11 cellular contexts compared by ENCODE assay signal in genomic region chr2:41720298-41720697, GRCh38.
DNase-seq lines count a peak whose midpoint lies in the region; ATAC-seq, FAIRE-seq and TF ChIP-seq lines count a peak whose summit lies in the region.
"Had no signal": no experiment of that assay in that cellular context is flagged by ENCODE, and none has a peak within 500 bp of the region (broad histone marks: within the 10 kb centered on the region; RNA-seq: fewer than 3 reads in every experiment).

No MANE protein-coding gene starts in this region.

- ATAC-seq in GM18519 (IDR thresholded peaks at IDR 0.05; ENCODE audit: low FRiP score, unreplicated experiment) (peak; percentile 47), GM21447 (IDR thresholded peaks at IDR 0.05; ENCODE audit: unreplicated experiment) (peak; percentile 68), HG03280 (IDR thresholded peaks at IDR 0.05; ENCODE audit: unreplicated experiment) (peak; percentile 41)

- no peak overlapping the region for H3K9ac ChIP-seq in kidney (ENCODE audit: low read length in 2 of 2)

- no peaks in the 10 kb centered on the region for H3K36me3 Mint-ChIP-seq in activated CD4-positive, alpha-beta memory T cell treated with anti-CD3 and anti-CD28 coated beads for 36 hours
- H3K36me3 Mint-ChIP-seq: activated naive CD4-positive, alpha-beta T cell treated with anti-CD3 and anti-CD28 coated beads, Interleukin-2, amount 50 U/mL, for 24 hours had no signal

- peak overlapping the region; percentile 45 to 49 for H3K4me3 ChIP-seq in kidney (ENCODE audit: low read length in 2 of 2)

- peaks cover 6 to 28% of the 10 kb centered on the region in 2 donors for H3K4me1 ChIP-seq in kidney (ENCODE audit: control insufficient read depth in 1 of 2, insufficient read depth in 1 of 2, low read depth in 1 of 2, low read length in 2 of 2)

- no peaks in the 10 kb centered on the region for H3K9me3 Mint-ChIP-seq in activated CD4-positive, alpha-beta memory T cell treated with anti-CD3 and anti-CD28 coated beads for 36 hours
- H3K9me3 Mint-ChIP-seq: activated naive CD4-positive, alpha-beta T cell treated with anti-CD3 and anti-CD28 coated beads, Interleukin-2, amount 50 U/mL, for 24 hours had no signal

- H3K36me3 ChIP-seq in kidney (ENCODE audit: control insufficient read depth in 1 of 2, insufficient read depth in 2 of 2, low read length in 2 of 2) = no peaks in the 10 kb centered on the region

- intact Hi-C loops in kidney (cut with DNase I) = no loop called here
- intact Hi-C loops in activated CD4-positive, alpha-beta memory T cell treated with anti-CD3 and anti-CD28 coated beads for 36 hours (cut with micrococcal nuclease) = no loop called here

- H3K4me3 Mint-ChIP-seq in activated CD4-positive, alpha-beta memory T cell treated with anti-CD3 and anti-CD28 coated beads for 36 hours = no peak overlapping the region
- H3K4me3 Mint-ChIP-seq: activated naive CD4-positive, alpha-beta T cell treated with anti-CD3 and anti-CD28 coated beads, Interleukin-2, amount 50 U/mL, for 24 hours; neural crest cell had no signal

- H3K27ac ChIP-seq in kidney (ENCODE audit: low read depth in 2 of 2, low read length in 2 of 2) = peak overlapping the region in 1 of 2 donors; percentile 40

- FAIRE-seq in kidney (lab: Jason Lieb, UNC) = peak; percentile 65

- no peak overlapping the region for H3K27ac Mint-ChIP-seq in activated CD4-positive, alpha-beta memory T cell treated with anti-CD3 and anti-CD28 coated beads for 36 hours
- H3K27ac Mint-ChIP-seq: activated naive CD4-positive, alpha-beta T cell treated with anti-CD3 and anti-CD28 coated beads, Interleukin-2, amount 50 U/mL, for 24 hours had no signal

- DNase-seq in kidney = no peak
- DNase-seq in CD1c-positive myeloid dendritic cell (ENCODE audit: extremely low spot score) = no peak
- DNase-seq in activated CD4-positive, alpha-beta memory T cell treated with anti-CD3 and anti-CD28 coated beads for 36 hours = no peak
- DNase-seq in NCI-H128 (lab: John Stamatoyannopoulos, UW; ENCODE audit: unreplicated experiment) = no peak
- no peak for DNase-seq in cerebellar cortex (ENCODE audit: low spot score)
- DNase-seq: GF-D8 had no signal

- H3K27me3 Mint-ChIP-seq in activated CD4-positive, alpha-beta memory T cell treated with anti-CD3 and anti-CD28 coated beads for 36 hours = no peaks in the 10 kb centered on the region
- H3K27me3 Mint-ChIP-seq: activated naive CD4-positive, alpha-beta T cell treated with anti-CD3 and anti-CD28 coated beads, Interleukin-2, amount 50 U/mL, for 24 hours had no signal

- no peak for TF ChIP-seq CTCF in kidney (IDR thresholded peaks at IDR 0.05; ENCODE audit: borderline replicate concordance, extremely low read depth, insufficient read depth)

- CTCF ChIA-PET in activated CD4-positive, alpha-beta memory T cell treated with anti-CD3 and anti-CD28 coated beads for 36 hours (lab: Charles Lee) = no interaction called here

- POLR2A ChIA-PET in activated CD4-positive, alpha-beta memory T cell treated with anti-CD3 and anti-CD28 coated beads for 36 hours (lab: Charles Lee) = no interaction called here

- peaks cover 6% of the 10 kb centered on the region for H3K4me1 Mint-ChIP-seq in activated CD4-positive, alpha-beta memory T cell treated with anti-CD3 and anti-CD28 coated beads for 36 hours (ENCODE audit: low read depth)

- H3K9me3 ChIP-seq in kidney (ENCODE audit: control insufficient read depth in 1 of 2, low read length in 2 of 2) = no peaks in the 10 kb centered on the region
